9 cellular contexts compared by ENCODE assay signal in genomic region chr21:37532868-37533780, GRCh38.
A peak's percentile ranks its signal among the peaks of the same experiment; 100 is the strongest.
DNase-seq lines count a peak whose midpoint lies in the region; ATAC-seq lines count a peak whose summit lies in the region.
"Had no signal": no experiment of that assay in that cellular context is flagged by ENCODE, and none has a peak within 500 bp of the region (broad histone marks: within the 10 kb centered on the region; RNA-seq: fewer than 3 reads in every experiment).

No MANE protein-coding gene starts in this region.

- peaks cover 5% of the 10 kb centered on the region for H3K36me3 Mint-ChIP-seq in memory B cell

- peak; percentile 86 for DNase-seq in NK-92 treated with Interleukin-12 subunit alpha and Interleukin-12 subunit beta, amount 100 ng/mL, for 24 hours (lab: John Stamatoyannopoulos, UW)
- DNase-seq in NK-92 (lab: John Stamatoyannopoulos, UW; ENCODE audit: unreplicated experiment): no peak
- peak in 2 of 3 experiments; percentile 13 to 14 for DNase-seq in activated CD8-positive, alpha-beta memory T cell treated with anti-CD3 and anti-CD28 coated beads for 48 hours (ENCODE audit: low read depth in 2 of 3, low spot score in 2 of 3)
- DNase-seq in memory B cell (ENCODE audit: low spot score in 2 of 2): no peak
- DNase-seq in NCI-H446 treated with DMSO at 0.1 percent for 48 hours (lab: John Stamatoyannopoulos, UW): no peak
- no peak for DNase-seq in NCI-H510A (lab: John Stamatoyannopoulos, UW)
- DNase-seq in inferior parietal cortex (ENCODE audit: extremely low spot score): no peak
- DNase-seq: CD4-positive, CD25-positive, alpha-beta regulatory T cell had no signal

- ATAC-seq in HG03060 (IDR thresholded peaks at IDR 0.05; ENCODE audit: low read depth, unreplicated experiment) (peak; percentile 60), memory B cell (ENCODE audit: low read depth) (peak; percentile 71)

- H3K4me1 Mint-ChIP-seq in memory B cell: peaks cover 4% of the 10 kb centered on the region

- H3K9me3 Mint-ChIP-seq in memory B cell: peaks cover 3% of the 10 kb centered on the region

- H3K27ac Mint-ChIP-seq in memory B cell: no peak overlapping the region
- H3K27ac Mint-ChIP-seq: CD4-positive, CD25-positive, alpha-beta regulatory T cell had no signal

- no peak overlapping the region for H3K4me3 Mint-ChIP-seq in memory B cell
- H3K4me3 Mint-ChIP-seq: CD4-positive, CD25-positive, alpha-beta regulatory T cell had no signal

- peaks cover 27% of the 10 kb centered on the region for H3K27me3 Mint-ChIP-seq in memory B cell

Comparison
In these comparisons a context has a peak if more than half of its experiments do, and no peak if none do; other contexts are left out.
1. DNase-seq: peak in NK-92 treated with Interleukin-12 subunit alpha and Interleukin-12 subunit beta, amount 100 ng/mL, for 24 hours (single experiment) and activated CD8-positive, alpha-beta memory T cell treated with anti-CD3 and anti-CD28 coated beads for 48 hours (2 of 3); none in NK-92 (single experiment), memory B cell (0 of 2), NCI-H446 treated with DMSO at 0.1 percent for 48 hours (single experiment), NCI-H510A (single experiment) and inferior parietal cortex (single experiment).